ENCODE assay signal across 1 cellular context in genomic region chr10:133187091-133187905, GRCh38.
TF ChIP-seq lines count a peak whose summit lies in the region.

No MANE protein-coding gene starts in this region.

TF ChIP-seq in SK-N-SH, 30 proteins besides CTCF, POLR2A, EP300 and RAD21 (continued from another document):
- no peak for TF ChIP-seq TCF12 (IDR thresholded peaks at IDR 0.05)
- no peak for TF ChIP-seq PBX3 (IDR thresholded peaks at IDR 0.05)
- no peak for TF ChIP-seq RXRA (IDR thresholded peaks at IDR 0.05; ENCODE audit: borderline replicate concordance, low read depth)
- no peak for TF ChIP-seq RFX5 (IDR thresholded peaks at IDR 0.05; ENCODE audit: low read length)
- TF ChIP-seq TAF1 (IDR thresholded peaks at IDR 0.05; ENCODE audit: borderline replicate concordance, low read depth, low read length): no peak
- TF ChIP-seq POLR2AphosphoS5 (IDR thresholded peaks at IDR 0.05; ENCODE audit: low read depth, low read length): no peak
- no peak for TF ChIP-seq FOSL2 (IDR thresholded peaks at IDR 0.05; ENCODE audit: borderline replicate concordance, low read depth)
- no peak for TF ChIP-seq TEAD4 (IDR thresholded peaks at IDR 0.05; ENCODE audit: borderline replicate concordance, insufficient read depth)
- TF ChIP-seq, protein P1, sequence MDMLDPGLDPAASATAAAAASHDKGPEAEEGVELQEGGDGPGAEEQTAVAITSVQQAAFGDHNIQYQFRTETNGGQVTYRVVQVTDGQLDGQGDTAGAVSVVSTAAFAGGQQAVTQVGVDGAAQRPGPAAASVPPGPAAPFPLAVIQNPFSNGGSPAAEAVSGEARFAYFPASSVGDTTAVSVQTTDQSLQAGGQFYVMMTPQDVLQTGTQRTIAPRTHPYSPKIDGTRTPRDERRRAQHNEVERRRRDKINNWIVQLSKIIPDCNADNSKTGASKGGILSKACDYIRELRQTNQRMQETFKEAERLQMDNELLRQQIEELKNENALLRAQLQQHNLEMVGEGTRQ (IDR thresholded peaks at IDR 0.05; ENCODE audit: borderline replicate concordance, low read depth, low read length): no peak
- no peak for TF ChIP-seq JUND (IDR thresholded peaks at IDR 0.05)
- TF ChIP-seq ELF1 (IDR thresholded peaks at IDR 0.05): no peak
- no peak for TF ChIP-seq CHD2 (IDR thresholded peaks at IDR 0.05; ENCODE audit: low read length, partially characterized antibody)
